16 cellular contexts compared by ENCODE assay signal in genomic region chr20:38973546-38974120, GRCh38. TPM values are rescaled to one million over a fixed set of nuclear protein-coding genes. Genes with fewer than 3 reads are reported as not detected.
A peak's percentile ranks its signal among the peaks of the same experiment; 100 is the strongest.
DNase-seq lines count a peak whose midpoint lies in the region; ATAC-seq and TF ChIP-seq lines count a peak whose summit lies in the region.
"Had no signal": no experiment of that assay in that cellular context is flagged by ENCODE, and none has a peak within 500 bp of the region (broad histone marks: within the 10 kb centered on the region; RNA-seq: fewer than 3 reads in every experiment).

No MANE protein-coding gene starts in this region.

- H3K4me1 ChIP-seq in esophagus muscularis mucosa: peaks cover 10 to 63% (median 53%) of the 10 kb centered on the region in 4 donors

- intact Hi-C loops in esophagus muscularis mucosa (cut with DNase I): no loop called here

- H3K4me3 ChIP-seq in SK-N-MC: peak overlapping the region; percentile 39; the same call in 1 of the 2 replicates
- no peak overlapping the region for H3K4me3 ChIP-seq in esophagus muscularis mucosa

- H3K36me3 ChIP-seq in SK-N-MC (ENCODE audit: insufficient read depth, low read length) (peaks cover 52% of the 10 kb centered on the region), esophagus muscularis mucosa (peaks cover 0 to 41% (median 17%) of the 10 kb centered on the region in 4 donors)

- no peak for TF ChIP-seq POLR2A in esophagus muscularis mucosa (IDR thresholded peaks at IDR 0.05; ENCODE audit: low read depth)

- TF ChIP-seq EP300 in esophagus muscularis mucosa (IDR thresholded peaks at IDR 0.05): no peak

- DNase-seq in EH (ENCODE audit: low read depth) (peak; percentile 75), SK-N-MC (ENCODE audit: low read depth, low spot score) (no peak), esophagus muscularis mucosa (ENCODE audit: extremely low spot score) (no peak), midbrain (lab: John Stamatoyannopoulos, UW) (peak; percentile 26), DMS153 (lab: John Stamatoyannopoulos, UW) (no peak), NCI-H1436 treated with DMSO at 0.1 percent for 48 hours (lab: John Stamatoyannopoulos, UW) (no peak)
- no peak for DNase-seq in activated naive CD4-positive, alpha-beta T cell treated with Interleukin-2 at 50 U/mL for 16 hours
- DNase-seq: activated naive CD4-positive, alpha-beta T cell; effector memory CD8-positive, alpha-beta T cell; immature natural killer cell; NCI-H1930; NK-92 treated with Interleukin-12 subunit alpha and Interleukin-12 subunit beta, amount 100 ng/mL, for 24 hours; stimulated activated CD4-positive, alpha-beta T cell treated with anti-CD3 and anti-CD28 coated beads, Interleukin-15, amount 100 ng/mL, for 24 hours; SW 1271 had no signal

- H3K9ac ChIP-seq in SK-N-MC (ENCODE audit: insufficient read length): peak overlapping the region; percentile 33

- TF ChIP-seq CTCF in esophagus muscularis mucosa (IDR thresholded peaks at IDR 0.05): no peak

- H3K27ac ChIP-seq in SK-N-MC: peak overlapping the region; percentile 29
- H3K27ac ChIP-seq in esophagus muscularis mucosa (replicated peaks in 1 of 4): peak overlapping the region; percentile 79 to 98 (median 85)
- H3K27ac ChIP-seq: C4-2B had no signal

- no peak for ATAC-seq in GM18498 (IDR thresholded peaks at IDR 0.05; ENCODE audit: unreplicated experiment)
- ATAC-seq: effector memory CD8-positive, alpha-beta T cell had no signal

- H3K9me3 ChIP-seq in SK-N-MC (ENCODE audit: low read depth, low read length) (no peaks in the 10 kb centered on the region), esophagus muscularis mucosa (no peaks in the 10 kb centered on the region)

- 65% methylated on average over 6 of the region's 7 CpGs for WGBS in esophagus muscularis mucosa

- H3K27me3 ChIP-seq in esophagus muscularis mucosa: no peaks in the 10 kb centered on the region

RNA-seq across cellular contexts. Expression of gene DHX35, which starts 11.5 kb away (rescaled TPM):
- total RNA-seq in esophagus muscularis mucosa: 10 to 100 TPM; 19.7 to 31.7 (median 24.5) TPM

RNA-seq across cellular contexts. Expression of gene FAM83D, which starts 47.4 kb away (rescaled TPM):
- 100 to 1,000 TPM in 3 of 4 donors, 10 to 100 TPM in 1; 93.9 to 311 (median 211) TPM for total RNA-seq in esophagus muscularis mucosa

Comparison
In these comparisons a context has a peak if more than half of its experiments do, and no peak if none do; other contexts are left out.
1. DNase-seq: peak in EH (single experiment) and midbrain (single experiment); none in SK-N-MC (single experiment), esophagus muscularis mucosa (single experiment), DMS153 (single experiment), activated naive CD4-positive, alpha-beta T cell treated with Interleukin-2 at 50 U/mL for 16 hours (single experiment) and NCI-H1436 treated with DMSO at 0.1 percent for 48 hours (single experiment).